Comparison of ENCODE assay signal across 33 cellular contexts in genomic region chr5:60173672-60174071, GRCh38.
"Had no signal": no experiment of that assay in that cellular context is flagged by ENCODE, and none has a peak within 500 bp of the region (broad histone marks: within the 10 kb centered on the region; RNA-seq: fewer than 3 reads in every experiment).

No MANE protein-coding gene starts in this region.

- FAIRE-seq: astrocyte, TTC549 had no signal

- DNase-seq: activated B cell treated with CpG ODN at 0.5 μM for 24 hours; activated CD4-positive, alpha-beta memory T cell treated with anti-CD3 and anti-CD28 coated beads for 36 hours; activated CD4-positive, alpha-beta T cell treated with anti-CD3 and anti-CD28 coated beads for 4 hours; activated CD4-positive, alpha-beta T cell treated with anti-CD3 and anti-CD28 coated beads, Interleukin-2, amount 10 ng/mL, durations not matched to agents 24 days and 14 days; activated CD4-positive, alpha-beta T cell treated with anti-CD3 and anti-CD28 coated beads, Interleukin-2, amount 50 U/mL, for 1 hour; activated CD4-positive, alpha-beta T cell treated with anti-CD3 and anti-CD28 coated beads, Interleukin-2, amount 50 U/mL, for 4 hours; activated CD4-positive, CD25-positive, alpha-beta regulatory T cell treated with anti-CD3 and anti-CD28 coated beads, Interleukin-2, amount 50 U/mL, for 72 hours; activated CD8-positive, alpha-beta memory T cell treated with anti-CD3 and anti-CD28 coated beads, Interleukin-2, amount 50 U/mL, for 4 hours; activated CD8-positive, alpha-beta T cell treated with anti-CD3 and anti-CD28 coated beads for 36 hours; activated effector memory CD4-positive, alpha-beta T cell treated with anti-CD3 and anti-CD28 coated beads, Interleukin-2, amount 50 U/mL, for 16 hours; activated gamma-delta T cell treated with Interleukin-2 at 50 U/mL for 16 hours; activated naive CD4-positive, alpha-beta T cell; activated naive CD4-positive, alpha-beta T cell treated with anti-CD3 and anti-CD28 coated beads for 36 hours; activated naive CD4-positive, alpha-beta T cell treated with anti-CD3 and anti-CD28 coated beads, Interleukin-2, amount 50 U/mL, for 16 hours; activated naive CD8-positive, alpha-beta T cell treated with anti-CD3 and anti-CD28 coated beads for 36 hours; activated T-cell treated with anti-CD3 and anti-CD28 coated beads for 4 hours; activated T-cell treated with anti-CD3 and anti-CD28 coated beads, Interleukin-2, amount 50 U/mL, for 1 hour; activated T-cell treated with anti-CD3 and anti-CD28 coated beads, Interleukin-2, amount 50 U/mL, for 4 hours; activated T-cell treated with anti-CD3 and anti-CD28 coated beads, Interleukin-2, amount 50 U/mL, for 72 hours; adrenal gland; amniotic stem cell; aorta; body of pancreas; brain microvascular endothelial cell; central memory CD4-positive, alpha-beta T cell; T-helper 2 cell; T-helper 9 cell had no signal

- H3K36me3 ChIP-seq: adrenal gland, brain microvascular endothelial cell, breast epithelium had no signal

- H3K27me3 ChIP-seq: adrenal gland, body of pancreas, brain microvascular endothelial cell, breast epithelium had no signal

- H3K9me3 ChIP-seq: body of pancreas had no signal

- ATAC-seq: activated CD8-positive, alpha-beta T cell treated with anti-CD3 and anti-CD28 coated beads for 36 hours; activated naive CD4-positive, alpha-beta T cell treated with anti-CD3 and anti-CD28 coated beads, Interleukin-2, amount 50 U/mL, for 72 hours; activated T-cell treated with anti-CD3 and anti-CD28 coated beads, Interleukin-2, amount 50 U/mL, for 4 hours; activated T-cell treated with anti-CD3 and anti-CD28 coated beads, Interleukin-2, amount 50 U/mL, for 72 hours; activated T-helper 17 cell treated with anti-CD3 and anti-CD28 coated beads, Interleukin-2, amount 50 U/mL, for 72 hours; body of pancreas had no signal

- H3K4me3 ChIP-seq: adrenal gland, body of pancreas, breast epithelium had no signal

- H3K4me1 ChIP-seq: adrenal gland, body of pancreas, breast epithelium had no signal

- H3K27ac ChIP-seq: adrenal gland, body of pancreas, brain microvascular endothelial cell, breast epithelium, VCaP had no signal
